13 cellular contexts compared by ENCODE assay signal in the genomic region with DNA sequence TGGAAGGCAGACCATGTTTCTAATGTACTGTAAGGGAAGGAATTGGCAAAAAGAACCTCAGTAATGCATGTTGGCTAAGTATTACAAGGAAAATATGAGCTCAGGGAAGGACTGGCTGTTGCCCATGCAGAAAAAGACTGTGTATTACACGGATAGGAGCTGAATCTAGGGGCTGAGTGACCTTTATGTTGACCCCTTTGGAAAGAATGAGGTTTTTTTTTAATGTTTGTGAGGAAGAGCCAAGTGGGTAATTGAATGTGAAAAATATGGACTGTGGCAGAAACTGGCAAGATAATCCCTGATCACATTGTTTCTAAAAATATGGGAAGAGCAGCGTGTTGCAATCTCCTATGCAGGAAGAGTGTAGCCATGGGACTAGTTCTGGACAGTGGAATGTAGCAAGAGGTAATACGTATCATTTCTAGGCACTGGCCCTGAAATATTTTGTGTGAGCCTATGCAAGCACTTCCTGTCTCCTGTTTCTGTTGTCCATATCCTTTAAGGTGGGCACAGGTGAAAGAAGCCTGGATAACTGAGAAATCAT.
DNase-seq lines count a peak whose midpoint lies in the region; TF ChIP-seq lines count a peak whose summit lies in the region.
"Had no signal": no experiment of that assay in that cellular context is flagged by ENCODE, and none has a peak within 500 bp of the region (broad histone marks: within the 10 kb centered on the region; RNA-seq: fewer than 3 reads in every experiment).

No MANE protein-coding gene starts in this region.

- H3K14ac ChIP-seq in mesenchymal stem cell (ENCODE audit: low read length in 2 of 2), result no peak overlapping the region

- CTCF ChIA-PET in MCF 10A (lab: Yijun Ruan, JAX) (interaction anchor here (0.6 kb wide), 2 partner anchors 26 to 725 kb away, joined by 3 to 4 read pairs; no protein-coding TSS in a partner anchor), mammary epithelial cell (lab: Charles Lee; ENCODE audit: low non-redundant PET) (no interaction called here)

- H2BK5ac ChIP-seq in mesenchymal stem cell (ENCODE audit: low read depth, low read length, poor library complexity, severe bottlenecking), result no peak overlapping the region

- BruUV-seq in MCF 10A (replicated peaks; lab: Mats Ljungman, UMichigan) (no TSS peak), mammary epithelial cell (replicated peaks; lab: Mats Ljungman, UMichigan) (no TSS peak)

- dilution Hi-C loops in mammary epithelial cell (cut with HindIII; ENCODE audit: low sequenced_read_pairs), result no loop called here

- H3K4me2 ChIP-seq in mammary epithelial cell (ENCODE audit: insufficient read depth, low read depth, low read length) (no peak overlapping the region), mesenchymal stem cell (ENCODE audit: low read length, poor library complexity, severe bottlenecking) (no peak overlapping the region)
- H3K4me2 ChIP-seq: BLaER1 treated with 17β-estradiol and CSF1 and Interleukin-3, amounts not matched to agents 10 nM and 100 nM had no signal

- H3K9me3 Mint-ChIP-seq in MCF 10A (ENCODE audit: unreplicated experiment), result peaks cover 8% of the 10 kb centered on the region
- peaks cover 5% of the 10 kb centered on the region for H3K9me3 Mint-ChIP-seq in osteocyte (ENCODE audit: unreplicated experiment)

- H3K36me3 Mint-ChIP-seq in MCF 10A (ENCODE audit: insufficient read depth, unreplicated experiment) (no peaks in the 10 kb centered on the region), osteocyte (ENCODE audit: unreplicated experiment) (no peaks in the 10 kb centered on the region)
- H3K36me3 Mint-ChIP-seq: CD4-positive, CD25-positive, alpha-beta regulatory T cell had no signal

- H3K36me3 ChIP-seq in mammary epithelial cell (ENCODE audit: insufficient read depth, low read length), result no peaks in the 10 kb centered on the region
- no peaks in the 10 kb centered on the region for H3K36me3 ChIP-seq in mesenchymal stem cell (ENCODE audit: control insufficient read depth in 1 of 2, insufficient read depth in 2 of 2, low read depth in 1 of 2, low read length in 2 of 2)
- no peaks in the 10 kb centered on the region for H3K36me3 ChIP-seq in suprapubic skin
- H3K36me3 ChIP-seq: BLaER1 treated with 17β-estradiol and CSF1 and Interleukin-3, amounts not matched to agents 10 nM and 100 nM had no signal

- H3K27me3 Mint-ChIP-seq in MCF 10A (ENCODE audit: insufficient read depth, unreplicated experiment), result no peaks in the 10 kb centered on the region
- H3K27me3 Mint-ChIP-seq in osteocyte (ENCODE audit: unreplicated experiment), result no peaks in the 10 kb centered on the region
- H3K27me3 Mint-ChIP-seq: CD4-positive, CD25-positive, alpha-beta regulatory T cell had no signal

- H3K79me1 ChIP-seq in mesenchymal stem cell (replicated peaks; ENCODE audit: low read length, poor library complexity, severe bottlenecking), result no peaks in the 10 kb centered on the region

- H2BK12ac ChIP-seq in mesenchymal stem cell (ENCODE audit: low read length in 2 of 2), result no peak overlapping the region

- H3K4me3 ChIP-seq in mammary epithelial cell (replicated peaks in 1 of 3; ENCODE audit: insufficient read depth in 1 of 3, low read depth in 2 of 3, low read length in 3 of 3) (no peak overlapping the region), mesenchymal stem cell (ENCODE audit: insufficient read depth in 1 of 2, low read depth in 1 of 2, low read length in 2 of 2) (no peak overlapping the region), suprapubic skin (no peak overlapping the region)
- H3K4me3 ChIP-seq: BLaER1 treated with 17β-estradiol and CSF1 and Interleukin-3, amounts not matched to agents 10 nM and 100 nM had no signal

- H3K4me3 Mint-ChIP-seq in MCF 10A (ENCODE audit: unreplicated experiment), result no peak overlapping the region
- H3K4me3 Mint-ChIP-seq in osteocyte (ENCODE audit: unreplicated experiment), result no peak overlapping the region
- H3K4me3 Mint-ChIP-seq: CD4-positive, CD25-positive, alpha-beta regulatory T cell; HFFc6 had no signal

- H3K4me1 ChIP-seq in mammary epithelial cell (ENCODE audit: insufficient read depth, low read length), result no peaks in the 10 kb centered on the region
- no peaks in the 10 kb centered on the region for H3K4me1 ChIP-seq in mesenchymal stem cell (ENCODE audit: control insufficient read depth, insufficient read depth, low read depth, low read length)
- no peaks in the 10 kb centered on the region for H3K4me1 ChIP-seq in suprapubic skin
- H3K4me1 ChIP-seq: BLaER1 treated with 17β-estradiol and CSF1 and Interleukin-3, amounts not matched to agents 10 nM and 100 nM had no signal

- no peak overlapping the region for H4K91ac ChIP-seq in mesenchymal stem cell (ENCODE audit: low read length)

- DNase-seq in MCF 10A (ENCODE audit: unreplicated experiment), result peak; percentile 5
- DNase-seq in mammary epithelial cell, result no peak
- DNase-seq in cerebellar cortex (ENCODE audit: low spot score), result peak; percentile 73
- DNase-seq in mesenchymal stem cell, result no peak
- DNase-seq in osteocyte (ENCODE audit: extremely low spot score, unreplicated experiment), result no peak
- no peak for DNase-seq in suprapubic skin (ENCODE audit: low spot score in 2 of 2)
- DNase-seq in iPS-NIHi11 (ENCODE audit: low spot score), result no peak
- DNase-seq: 8988T; CD4-positive, CD25-positive, alpha-beta regulatory T cell; DMS53; HCEC 1CT; HFFc6 had no signal

- H2AFZ ChIP-seq in mammary epithelial cell (ENCODE audit: low read depth, low read length), result no peak overlapping the region
- H2AFZ ChIP-seq in mesenchymal stem cell (ENCODE audit: low read depth, low read length), result no peak overlapping the region

- no peaks in the 10 kb centered on the region for H4K20me1 ChIP-seq in mammary epithelial cell (ENCODE audit: insufficient read depth, low read length)
- H4K20me1 ChIP-seq: BLaER1 treated with 17β-estradiol and CSF1 and Interleukin-3, amounts not matched to agents 10 nM and 100 nM had no signal

- peaks cover 6% of the 10 kb centered on the region for H3K4me1 Mint-ChIP-seq in MCF 10A (ENCODE audit: insufficient read depth, unreplicated experiment)
- H3K4me1 Mint-ChIP-seq in osteocyte (ENCODE audit: unreplicated experiment), result no peaks in the 10 kb centered on the region
- H3K4me1 Mint-ChIP-seq: CD4-positive, CD25-positive, alpha-beta regulatory T cell had no signal

- TF ChIP-seq CTCF in MCF 10A (IDR thresholded peaks at IDR 0.05; ENCODE audit: unreplicated experiment), result no peak
- TF ChIP-seq CTCF in mammary epithelial cell (conservative IDR thresholded peaks at IDR 0.05 in 1 of 2, IDR thresholded peaks at IDR 0.05 in 1 of 2; ENCODE audit: extremely low read depth in 1 of 2, insufficient read depth in 1 of 2, low read depth in 1 of 2, low read length in 2 of 2), result no peak
- TF ChIP-seq CTCF in osteocyte (IDR thresholded peaks at IDR 0.05), result no peak
- TF ChIP-seq CTCF in suprapubic skin (IDR thresholded peaks at IDR 0.05), result no peak

- H3K27me3 ChIP-seq in mammary epithelial cell (ENCODE audit: insufficient read depth, low read length) (no peaks in the 10 kb centered on the region), mesenchymal stem cell (ENCODE audit: control insufficient read depth in 1 of 2, insufficient read depth in 1 of 2, low read length in 2 of 2) (no peaks in the 10 kb centered on the region), suprapubic skin (no peaks in the 10 kb centered on the region)
- H3K27me3 ChIP-seq: BLaER1 treated with 17β-estradiol and CSF1 and Interleukin-3, amounts not matched to agents 10 nM and 100 nM had no signal

- intact Hi-C loops in MCF 10A (cut with micrococcal nuclease) (no loop called here), mammary epithelial cell (cut with micrococcal nuclease) (no loop called here)

- no peak overlapping the region for H3K27ac Mint-ChIP-seq in MCF 10A (ENCODE audit: low read depth, unreplicated experiment)
- H3K27ac Mint-ChIP-seq in osteocyte (ENCODE audit: unreplicated experiment), result no peak overlapping the region
- H3K27ac Mint-ChIP-seq: CD4-positive, CD25-positive, alpha-beta regulatory T cell; HFFc6 had no signal

- H3K9me3 ChIP-seq in mammary epithelial cell (replicated peaks; ENCODE audit: insufficient read depth, low read length) (no peaks in the 10 kb centered on the region), mesenchymal stem cell (ENCODE audit: control insufficient read depth, low read length) (peaks cover 5% of the 10 kb centered on the region), suprapubic skin (no peaks in the 10 kb centered on the region)

- H4K8ac ChIP-seq in mesenchymal stem cell (ENCODE audit: low read length), result no peak overlapping the region

- H2AK5ac ChIP-seq in mesenchymal stem cell (ENCODE audit: low read length, severe bottlenecking), result no peak overlapping the region

- TF ChIP-seq POLR2A in suprapubic skin (IDR thresholded peaks at IDR 0.05), result no peak

- H3K27ac ChIP-seq in mammary epithelial cell (ENCODE audit: insufficient read depth, low read depth, low read length) (no peak overlapping the region), mesenchymal stem cell (ENCODE audit: low read length, poor library complexity, severe bottlenecking) (no peak overlapping the region), suprapubic skin (no peak overlapping the region)
- H3K27ac ChIP-seq: BLaER1 treated with 17β-estradiol and CSF1 and Interleukin-3, amounts not matched to agents 10 nM and 100 nM had no signal

- no peak overlapping the region for H3K23ac ChIP-seq in mesenchymal stem cell (ENCODE audit: low read length in 2 of 2)

- no peak overlapping the region for H3K18ac ChIP-seq in mesenchymal stem cell (ENCODE audit: low read depth in 1 of 2, low read length in 2 of 2)

- no peak for TF ChIP-seq EP300 in suprapubic skin (IDR thresholded peaks at IDR 0.05)

- H2BK15ac ChIP-seq in mesenchymal stem cell (ENCODE audit: low read depth, poor library complexity, severe bottlenecking), result no peak overlapping the region

- POLR2A ChIA-PET in MCF 10A (lab: Yijun Ruan, JAX), result interaction anchor here (2.6 kb wide), 1 partner anchor 12 kb away, joined by 12 read pairs; no protein-coding TSS in a partner anchor

- H2BK120ac ChIP-seq in mesenchymal stem cell (ENCODE audit: low read depth, low read length), result no peak overlapping the region

- H3K4ac ChIP-seq in mesenchymal stem cell (ENCODE audit: low read depth in 1 of 2, low read length in 2 of 2), result no peak overlapping the region

- in situ Hi-C loops in mammary epithelial cell (cut with MboI; ENCODE audit: low sequenced_read_pairs in 2 of 2), result no loop called here

- WGBS in mammary epithelial cell (ENCODE audit: low coverage, missing lambda C conversion rate), result 33% methylated on average over 3 of the region's 3 CpGs
- WGBS in mesenchymal stem cell, result 78% methylated on average over 3 of the region's 3 CpGs
- 48% methylated on average over 3 of the region's 3 CpGs for WGBS in suprapubic skin

- no peaks in the 10 kb centered on the region for H3K79me2 ChIP-seq in mammary epithelial cell (ENCODE audit: insufficient read depth, low read length)

- H3K9ac ChIP-seq in mammary epithelial cell (ENCODE audit: insufficient read depth, low read length) (no peak overlapping the region), mesenchymal stem cell (ENCODE audit: low read length) (peak overlapping the region; percentile 55)
- H3K9ac ChIP-seq: BLaER1 treated with 17β-estradiol and CSF1 and Interleukin-3, amounts not matched to agents 10 nM and 100 nM had no signal

Comparison
In these comparisons a context has a peak if more than half of its experiments do, and no peak if none do; other contexts are left out.
1. DNase-seq: peak in MCF 10A (single experiment) and cerebellar cortex (single experiment); none in mammary epithelial cell (single experiment), mesenchymal stem cell (single experiment), osteocyte (single experiment), suprapubic skin (0 of 2) and iPS-NIHi11 (single experiment).